Comparison of ENCODE assay signal across 8 cellular contexts in genomic region chr19:58400638-58400915, GRCh38. TPM values are rescaled to one million over a fixed set of nuclear protein-coding genes. Genes with fewer than 3 reads are reported as not detected.
DNase-seq lines count a peak whose midpoint lies in the region; ATAC-seq and TF ChIP-seq lines count a peak whose summit lies in the region.

No MANE protein-coding gene starts in this region.

- no peak for DNase-seq in activated CD4-positive, alpha-beta T cell treated with anti-CD3 and anti-CD28 coated beads for 36 hours
- DNase-seq in activated CD4-positive, alpha-beta T cell treated with anti-CD3 and anti-CD28 coated beads for 4 hours, result no peak
- DNase-seq in suprapubic skin (ENCODE audit: low spot score in 2 of 2), result no peak
- no peak for DNase-seq in DMS114 treated with DMSO at 0.1 percent for 48 hours (lab: John Stamatoyannopoulos, UW; ENCODE audit: unreplicated experiment)
- DNase-seq in GOT3 (lab: John Stamatoyannopoulos, UW), result no peak

- H3K4me1 ChIP-seq in suprapubic skin, result peaks cover 33% of the 10 kb centered on the region

- TF ChIP-seq CTCF in suprapubic skin (IDR thresholded peaks at IDR 0.05), result no peak

- TF ChIP-seq EP300 in suprapubic skin (IDR thresholded peaks at IDR 0.05), result no peak

- POLR2A ChIA-PET in activated CD4-positive, alpha-beta T cell treated with anti-CD3 and anti-CD28 coated beads for 36 hours (lab: Charles Lee), result no interaction called here

- CTCF ChIA-PET in activated CD4-positive, alpha-beta T cell treated with anti-CD3 and anti-CD28 coated beads for 36 hours (lab: Charles Lee), result no interaction called here

- H3K27me3 ChIP-seq in layer of hippocampus (ENCODE audit: control insufficient read depth, insufficient read depth, low read length) (peaks cover 15% of the 10 kb centered on the region), suprapubic skin (peaks cover 18% of the 10 kb centered on the region)

- no peak overlapping the region for H3K27ac Mint-ChIP-seq in activated CD4-positive, alpha-beta T cell treated with anti-CD3 and anti-CD28 coated beads for 36 hours

- H3K27ac ChIP-seq in angular gyrus (ENCODE audit: low read depth, low read length) (peak overlapping the region; percentile 85), layer of hippocampus (ENCODE audit: low read depth, low read length) (peak overlapping the region; percentile 5), suprapubic skin (no peak overlapping the region)

- H3K36me3 Mint-ChIP-seq in activated CD4-positive, alpha-beta T cell treated with anti-CD3 and anti-CD28 coated beads for 36 hours (ENCODE audit: low read depth), result peaks cover 4% of the 10 kb centered on the region

- no peaks in the 10 kb centered on the region for H3K9me3 Mint-ChIP-seq in activated CD4-positive, alpha-beta T cell treated with anti-CD3 and anti-CD28 coated beads for 36 hours (ENCODE audit: low read depth)

- intact Hi-C loops in activated CD4-positive, alpha-beta T cell treated with anti-CD3 and anti-CD28 coated beads for 36 hours (cut with DNase I, micrococcal nuclease), result loop anchor here in 1 of 2 experiments (2.0 to 10.0 kb wide), 4 partner anchors 14 to 216 kb away; partner anchors contain the start of genes RPS5, ZBTB45, ZNF274 and ZNF446

- ATAC-seq in activated CD4-positive, alpha-beta T cell treated with anti-CD3 and anti-CD28 coated beads for 36 hours, result no peak
- no peak for ATAC-seq in GM18498 (IDR thresholded peaks at IDR 0.05; ENCODE audit: unreplicated experiment)

- 50% methylated on average over 12 of the region's 12 CpGs for WGBS in suprapubic skin

- no peak for TF ChIP-seq POLR2A in suprapubic skin (IDR thresholded peaks at IDR 0.05)

- peaks cover 16% of the 10 kb centered on the region for H3K4me1 Mint-ChIP-seq in activated CD4-positive, alpha-beta T cell treated with anti-CD3 and anti-CD28 coated beads for 36 hours

- peaks cover 2% of the 10 kb centered on the region for H3K27me3 Mint-ChIP-seq in activated CD4-positive, alpha-beta T cell treated with anti-CD3 and anti-CD28 coated beads for 36 hours

- peak overlapping the region; percentile 69 for H3K4me3 ChIP-seq in suprapubic skin

- H3K9me3 ChIP-seq in suprapubic skin, result no peaks in the 10 kb centered on the region

- H3K36me3 ChIP-seq in suprapubic skin, result no peaks in the 10 kb centered on the region

- H3K4me3 Mint-ChIP-seq in activated CD4-positive, alpha-beta T cell treated with anti-CD3 and anti-CD28 coated beads for 36 hours, result peak overlapping the region; percentile 82

RNA-seq across cellular contexts. Expression of gene RNF225, which starts 5.1 kb away (rescaled TPM):
- under 1 TPM; 0.25 to 0.56 TPM for total RNA-seq in activated CD4-positive, alpha-beta T cell treated with anti-CD3 and anti-CD28 coated beads for 36 hours
- 10 to 100 TPM in 2 of 4 donors, 1 to 10 TPM in 1, not detected in 1; 3.9 to 13.7 (median 13.6) TPM for total RNA-seq in suprapubic skin

RNA-seq across cellular contexts. Expression of gene ZNF584, which starts 7.9 kb away (rescaled TPM):
- total RNA-seq in activated CD4-positive, alpha-beta T cell treated with anti-CD3 and anti-CD28 coated beads for 36 hours, result 10 to 100 TPM in 1 of 2 experiments, 1 to 10 TPM in 1; 9.9 to 11.2 TPM
- 10 to 100 TPM; 15.8 to 21.2 (median 17.4) TPM for total RNA-seq in suprapubic skin

RNA-seq across cellular contexts. Expression of gene RPS5, which starts 13.5 kb away (rescaled TPM):
- 1,000 to 10,000 TPM; 1,234 to 1,535 TPM for total RNA-seq in activated CD4-positive, alpha-beta T cell treated with anti-CD3 and anti-CD28 coated beads for 36 hours
- total RNA-seq in suprapubic skin, result 1,000 to 10,000 TPM; 1,253 to 2,519 (median 2,306) TPM

RNA-seq across cellular contexts. Expression of gene ZNF837, which starts 19.7 kb away (rescaled TPM):
- 1 to 10 TPM; 2.0 to 2.5 TPM for total RNA-seq in activated CD4-positive, alpha-beta T cell treated with anti-CD3 and anti-CD28 coated beads for 36 hours
- total RNA-seq in suprapubic skin, result 1 to 10 TPM; 2.6 to 6.2 (median 4.3) TPM

RNA-seq across cellular contexts. Expression of gene ZNF497, which starts 38.0 kb away (rescaled TPM):
- 1 to 10 TPM; 1.1 to 1.5 TPM for total RNA-seq in activated CD4-positive, alpha-beta T cell treated with anti-CD3 and anti-CD28 coated beads for 36 hours
- total RNA-seq in suprapubic skin, result 1 to 10 TPM; 2.4 to 4.8 (median 3.4) TPM
